16 cellular contexts compared by ENCODE assay signal in genomic region chr4:68369474-68369805, GRCh38. TPM values are rescaled to one million over a fixed set of nuclear protein-coding genes. Genes with fewer than 3 reads are reported as not detected.
DNase-seq lines count a peak whose midpoint lies in the region; ATAC-seq and TF ChIP-seq lines count a peak whose summit lies in the region.
"Had no signal": no experiment of that assay in that cellular context is flagged by ENCODE, and none has a peak within 500 bp of the region (broad histone marks: within the 10 kb centered on the region; RNA-seq: fewer than 3 reads in every experiment).

No MANE protein-coding gene starts in this region.

- H3K27me3 Mint-ChIP-seq in WTC11 (ENCODE audit: low read depth) = peaks cover 70% of the 10 kb centered on the region

- H3K27me3 ChIP-seq in lower lobe of right lung (ENCODE audit: low read depth) = no peaks in the 10 kb centered on the region
- H3K27me3 ChIP-seq: ovary had no signal

- intact Hi-C loops in lower lobe of right lung (cut with DNase I) = no loop called here

- ATAC-seq in lower lobe of right lung (peak; percentile 47 to 66), WTC11 (no peak), GM19035 (IDR thresholded peaks at IDR 0.05; ENCODE audit: unreplicated experiment) (no peak)
- ATAC-seq: left ventricle myocardium superior had no signal

- H3K4me3 ChIP-seq in AG10803 (ENCODE audit: low read length) (no peak overlapping the region), astrocyte of the spinal cord (ENCODE audit: low read depth, low read length) (no peak overlapping the region), lower lobe of right lung (no peak overlapping the region)
- H3K4me3 ChIP-seq: ovary had no signal

- POLR2A ChIA-PET in WTC11 (lab: Charles Lee) = no interaction called here

- in situ Hi-C loops in astrocyte of the spinal cord (cut with HindIII; ENCODE audit: low sequenced_read_pairs) = no loop called here

- peaks cover 24% of the 10 kb centered on the region for H3K36me3 Mint-ChIP-seq in WTC11

- CTCF ChIA-PET in WTC11 (lab: Charles Lee) = no interaction called here

- H3K4me1 ChIP-seq in lower lobe of right lung = no peaks in the 10 kb centered on the region

- no peaks in the 10 kb centered on the region for H3K9me3 ChIP-seq in lower lobe of right lung
- H3K9me3 ChIP-seq: ovary had no signal

- H3K27ac Mint-ChIP-seq in WTC11 = no peak overlapping the region

- H3K4me1 Mint-ChIP-seq in WTC11 = peaks cover 44% of the 10 kb centered on the region

- peak; percentile 91 for DNase-seq in AG10803 (ENCODE audit: low read depth)
- peak; percentile 55 for DNase-seq in LoVo (ENCODE audit: low spot score)
- peak; percentile 40 for DNase-seq in astrocyte of the spinal cord (ENCODE audit: low read depth, low spot score)
- no peak for DNase-seq in lower lobe of right lung
- no peak for DNase-seq in NCI-H510A (lab: John Stamatoyannopoulos, UW)
- no peak for DNase-seq in DMS79 (lab: John Stamatoyannopoulos, UW)
- DNase-seq in WTC11 (ENCODE audit: low spot score) = no peak
- DNase-seq: activated T-cell treated with anti-CD3 and anti-CD28 coated beads, Interleukin-2, amount 50 U/mL, for 48 hours; aorta; effector memory CD4-positive, alpha-beta T cell; head of caudate nucleus; left ventricle myocardium superior; NCI-H510A treated with DMSO at 0.1 percent for 48 hours; ovary; SHP77 had no signal

- no peak overlapping the region for H3K4me3 Mint-ChIP-seq in WTC11

- TF ChIP-seq CTCF in AG10803 (conservative IDR thresholded peaks at IDR 0.05; ENCODE audit: low read length) (no peak), astrocyte of the spinal cord (IDR thresholded peaks at IDR 0.05; ENCODE audit: low read depth, low read length) (no peak), lower lobe of right lung (IDR thresholded peaks at IDR 0.05) (no peak), WTC11 (IDR thresholded peaks at IDR 0.05) (no peak)

- H3K9me3 Mint-ChIP-seq in WTC11 = peaks cover 30% of the 10 kb centered on the region

- H3K36me3 ChIP-seq in lower lobe of right lung = no peaks in the 10 kb centered on the region
- H3K36me3 ChIP-seq: ovary had no signal

- no peak overlapping the region for H3K27ac ChIP-seq in lower lobe of right lung
- H3K27ac ChIP-seq: ovary had no signal

TF ChIP-seq in WTC11, 78 proteins besides CTCF, POLR2A, EP300 and RAD21 (continues in another document):
- TF ChIP-seq FOXK1 (CRISPR knock-in tag; IDR thresholded peaks at IDR 0.05) (no peak), KAT7 (CRISPR knock-in tag; IDR thresholded peaks at IDR 0.05; ENCODE audit: borderline replicate concordance) (no peak), RORB (CRISPR knock-in tag; IDR thresholded peaks at IDR 0.05) (no peak), MYBL2 (CRISPR knock-in tag; IDR thresholded peaks at IDR 0.05) (no peak), TCF7 (CRISPR knock-in tag; IDR thresholded peaks at IDR 0.05; ENCODE audit: low read depth) (no peak), IRF2 (CRISPR knock-in tag; IDR thresholded peaks at IDR 0.05; ENCODE audit: borderline replicate concordance, low read depth) (no peak), ZNF396 (CRISPR knock-in tag; IDR thresholded peaks at IDR 0.05; ENCODE audit: borderline replicate concordance) (no peak), E2F4 (CRISPR knock-in tag; IDR thresholded peaks at IDR 0.05; ENCODE audit: borderline replicate concordance, low read depth) (no peak), RELA (CRISPR knock-in tag; IDR thresholded peaks at IDR 0.05; ENCODE audit: borderline replicate concordance) (no peak), ZNF121 (CRISPR knock-in tag; IDR thresholded peaks at IDR 0.05) (no peak), USF2 (CRISPR knock-in tag; IDR thresholded peaks at IDR 0.05) (no peak), GRHL2 (CRISPR knock-in tag; IDR thresholded peaks at IDR 0.05; ENCODE audit: insufficient replicate concordance, severe bottlenecking) (no peak), HMGXB4 (CRISPR knock-in tag; IDR thresholded peaks at IDR 0.05) (no peak), ZNF425 (CRISPR knock-in tag; conservative IDR thresholded peaks at IDR 0.05) (no peak), OVOL2 (CRISPR knock-in tag; IDR thresholded peaks at IDR 0.05; ENCODE audit: borderline replicate concordance) (no peak), ZNF281 (CRISPR knock-in tag; IDR thresholded peaks at IDR 0.05) (no peak)
- TF ChIP-seq, protein P1, sequence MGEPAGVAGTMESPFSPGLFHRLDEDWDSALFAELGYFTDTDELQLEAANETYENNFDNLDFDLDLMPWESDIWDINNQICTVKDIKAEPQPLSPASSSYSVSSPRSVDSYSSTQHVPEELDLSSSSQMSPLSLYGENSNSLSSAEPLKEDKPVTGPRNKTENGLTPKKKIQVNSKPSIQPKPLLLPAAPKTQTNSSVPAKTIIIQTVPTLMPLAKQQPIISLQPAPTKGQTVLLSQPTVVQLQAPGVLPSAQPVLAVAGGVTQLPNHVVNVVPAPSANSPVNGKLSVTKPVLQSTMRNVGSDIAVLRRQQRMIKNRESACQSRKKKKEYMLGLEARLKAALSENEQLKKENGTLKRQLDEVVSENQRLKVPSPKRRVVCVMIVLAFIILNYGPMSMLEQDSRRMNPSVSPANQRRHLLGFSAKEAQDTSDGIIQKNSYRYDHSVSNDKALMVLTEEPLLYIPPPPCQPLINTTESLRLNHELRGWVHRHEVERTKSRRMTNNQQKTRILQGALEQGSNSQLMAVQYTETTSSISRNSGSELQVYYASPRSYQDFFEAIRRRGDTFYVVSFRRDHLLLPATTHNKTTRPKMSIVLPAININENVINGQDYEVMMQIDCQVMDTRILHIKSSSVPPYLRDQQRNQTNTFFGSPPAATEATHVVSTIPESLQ (CRISPR knock-in tag; IDR thresholded peaks at IDR 0.05) = no peak

RNA-seq across cellular contexts. Expression of gene YTHDC1, which starts 19.6 kb away (rescaled TPM):
- 77.2 TPM for total RNA-seq in lower lobe of right lung
- total RNA-seq in WTC11 (2021) = 103 to 118 TPM (median 109 TPM) in 3 replicates

Comparison
In these comparisons a context has a peak if more than half of its experiments do, and no peak if none do; other contexts are left out.
1. DNase-seq: peak in AG10803 (single experiment), LoVo (single experiment) and astrocyte of the spinal cord (single experiment); none in lower lobe of right lung (single experiment), NCI-H510A (single experiment), DMS79 (single experiment) and WTC11 (single experiment).
2. ATAC-seq: peak in lower lobe of right lung (2 of 2); none in WTC11 (single experiment) and GM19035 (single experiment).